ENCODE assay signal across 1 cellular context in genomic region chr19:17952041-17952976, GRCh38.
TF ChIP-seq lines count a peak whose summit lies in the region.

No MANE protein-coding gene starts in this region.

TF ChIP-seq in SK-N-SH, 30 proteins besides CTCF, POLR2A, EP300 and RAD21 (continued from another document):
- TF ChIP-seq REST (IDR thresholded peaks at IDR 0.05; ENCODE audit: low read depth, low read length) (no peak), TAF1 (IDR thresholded peaks at IDR 0.05; ENCODE audit: borderline replicate concordance, low read depth, low read length) (no peak)
